11 cellular contexts compared by ENCODE assay signal in genomic region chr7:72960029-72960428, GRCh38. TPM values are rescaled to one million over a fixed set of nuclear protein-coding genes. Genes with fewer than 3 reads are reported as not detected.
DNase-seq lines count a peak whose midpoint lies in the region; ATAC-seq, FAIRE-seq and TF ChIP-seq lines count a peak whose summit lies in the region.
"Not testable (repeated sequence)": the region's sequence is repeated elsewhere in the genome, so short reads cannot be mapped to it uniquely, and the experiment has no call there.
"Had no signal": no experiment of that assay in that cellular context is flagged by ENCODE, and none has a peak within 500 bp of the region (broad histone marks: within the 10 kb centered on the region; RNA-seq: fewer than 3 reads in every experiment).

No MANE protein-coding gene starts in this region.

- not testable (repeated sequence) for H3K4me2 ChIP-seq in A549; IMR-90 (ENCODE audit: low read depth, low read length)

- not testable (repeated sequence) for TF ChIP-seq EP300 in A549 (IDR thresholded peaks at IDR 0.05)

- H3K4me3 Mint-ChIP-seq in activated T-cell treated with anti-CD3 and anti-CD28 coated beads, Interleukin-2, amount 50 U/mL, for 72 hours = not testable (repeated sequence)

- not testable (repeated sequence) for DNase-seq in A549 (ENCODE audit: low read depth in 1 of 2, low spot score in 1 of 2); IMR-90; activated T-cell treated with anti-CD3 and anti-CD28 coated beads, Interleukin-2, amount 50 U/mL, for 72 hours; foreskin keratinocyte; sciatic nerve (ENCODE audit: low spot score); stimulated activated naive CD8-positive, alpha-beta T cell treated with anti-CD3 and anti-CD28 coated beads, Interleukin-15, Interleukin-2, amounts not matched to agents 100 U/mL and 50 U/mL, for 24 hours

- H3K14ac ChIP-seq in IMR-90 (replicated peaks; ENCODE audit: low read depth, low read length) = not testable (repeated sequence)

- H4K91ac ChIP-seq in IMR-90 (ENCODE audit: insufficient read depth, low read depth, low read length) = not testable (repeated sequence)

- intact Hi-C loops in IMR-90 (cut with micrococcal nuclease); sciatic nerve (cut with DNase I): not testable (repeated sequence)

- H2BK20ac ChIP-seq in IMR-90 (ENCODE audit: low read depth, low read length) = not testable (repeated sequence)

- not testable (repeated sequence) for H3K4ac ChIP-seq in IMR-90 (ENCODE audit: low read depth, low read length)

- not testable (repeated sequence) for H2AK5ac ChIP-seq in IMR-90 (ENCODE audit: low read depth, low read length)

- H3K9me3 Mint-ChIP-seq in activated T-cell treated with anti-CD3 and anti-CD28 coated beads, Interleukin-2, amount 50 U/mL, for 72 hours = not testable (repeated sequence)

- CTCF ChIA-PET in A549 (lab: Yijun Ruan, JAX); IMR-90 (lab: Yijun Ruan, JAX): not testable (repeated sequence)

- POLR2A ChIA-PET in A549 (lab: Yijun Ruan, JAX); IMR-90 (lab: Charles Lee; ENCODE audit: unreplicated experiment): not testable (repeated sequence)

- not testable (repeated sequence) for H3K27ac ChIP-seq in A549; IMR-90 (ENCODE audit: insufficient read depth, low read length); foreskin keratinocyte

- H2AK9ac ChIP-seq in IMR-90 (replicated peaks; ENCODE audit: low read depth, low read length, poor library complexity) = not testable (repeated sequence)

- not testable (repeated sequence) for TF ChIP-seq CTCF in A549 (IDR thresholded peaks at IDR 0.05); IMR-90 (conservative IDR thresholded peaks at IDR 0.05; ENCODE audit: low read depth, low read length); foreskin keratinocyte (conservative IDR thresholded peaks at IDR 0.05)

- not testable (repeated sequence) for H3K18ac ChIP-seq in IMR-90 (ENCODE audit: low read depth, low read length)

- not testable (repeated sequence) for H3K36me3 ChIP-seq in IMR-90 (ENCODE audit: control insufficient read depth, insufficient read depth, low read length)

- H2BK120ac ChIP-seq in IMR-90 (ENCODE audit: low read depth, low read length) = not testable (repeated sequence)

- H4K20me1 ChIP-seq in IMR-90 (ENCODE audit: insufficient read depth, low read length) = not testable (repeated sequence)

- 84% methylated on average over 3 of the region's 18 CpGs for WGBS in A549 (ENCODE audit: missing lambda C conversion rate)
- WGBS in IMR-90 (ENCODE audit: extremely low coverage in 2 of 2, insufficient read length in 1 of 2), 2 experiments = no CpG with 5 or more reads among the region's 18 CpGs

- H4K8ac ChIP-seq in IMR-90 (ENCODE audit: low read depth in 2 of 2, low read length in 2 of 2) = not testable (repeated sequence)

- H4K5ac ChIP-seq in IMR-90 (ENCODE audit: low read depth, low read length) = not testable (repeated sequence)

- TF ChIP-seq RAD21 in A549 (conservative IDR thresholded peaks at IDR 0.05 in 1 of 2, IDR thresholded peaks at IDR 0.05 in 1 of 2); IMR-90 (IDR thresholded peaks at IDR 0.05; ENCODE audit: low read length): not testable (repeated sequence)

- BruUV-seq in IMR-90 (replicated peaks; lab: Mats Ljungman, UMichigan) = not testable (repeated sequence)

- H3K9me1 ChIP-seq in IMR-90 (ENCODE audit: insufficient read depth, low read length) = not testable (repeated sequence)

- H2BK15ac ChIP-seq in IMR-90 (ENCODE audit: low read depth, low read length) = not testable (repeated sequence)

- H3K27me3 Mint-ChIP-seq in activated T-cell treated with anti-CD3 and anti-CD28 coated beads, Interleukin-2, amount 50 U/mL, for 72 hours (ENCODE audit: low read depth) = not testable (repeated sequence)

- ATAC-seq in A549 (peak; percentile 51 to 85; a peak in 5 of 6 replicates), IMR-90 (ENCODE audit: low read depth) (peak; percentile 74), SK-N-SH treated with all-trans-retinoic acid at 6 μM for 48 hours (peak; percentile 82), foreskin keratinocyte (peak; percentile 18), sciatic nerve (peak; percentile 28)
- peak; percentile 19 to 25 for ATAC-seq in activated T-cell treated with anti-CD3 and anti-CD28 coated beads, Interleukin-2, amount 50 U/mL, for 72 hours (replicated peaks in 1 of 2)
- peak; percentile 19 for ATAC-seq in stimulated activated naive CD8-positive, alpha-beta T cell treated with anti-CD3 and anti-CD28 coated beads, Interleukin-15, Interleukin-2, amounts not matched to agents 100 U/mL and 50 U/mL, for 24 hours

- in situ Hi-C loops in IMR-90 (cut with MboI; ENCODE audit: low sequenced_read_pairs) = not testable (repeated sequence)

- H3K9me3 ChIP-seq in A549; IMR-90 (ENCODE audit: control insufficient read depth, insufficient read depth, low read length): not testable (repeated sequence)

- not testable (repeated sequence) for H3K9ac ChIP-seq in IMR-90 (ENCODE audit: low read depth, low read length)

- H3K27me3 ChIP-seq in IMR-90 (ENCODE audit: control insufficient read depth, insufficient read depth, low read length); foreskin keratinocyte: not testable (repeated sequence)

- FAIRE-seq in A549 (lab: Jason Lieb, UNC) = not testable (repeated sequence)

- not testable (repeated sequence) for H3K79me1 ChIP-seq in IMR-90 (ENCODE audit: low read depth in 1 of 2, low read length in 2 of 2)

- not testable (repeated sequence) for H3K23ac ChIP-seq in IMR-90 (ENCODE audit: low read depth, low read length)

- H3K56ac ChIP-seq in IMR-90 (ENCODE audit: extremely low read depth, insufficient read depth, low read length) = not testable (repeated sequence)

- not testable (repeated sequence) for H3K4me3 ChIP-seq in A549; IMR-90 (ENCODE audit: insufficient read depth, low read depth, low read length)

- not testable (repeated sequence) for H3K36me3 Mint-ChIP-seq in activated T-cell treated with anti-CD3 and anti-CD28 coated beads, Interleukin-2, amount 50 U/mL, for 72 hours (ENCODE audit: insufficient read depth in 2 of 2)

- H3K4me1 Mint-ChIP-seq in activated T-cell treated with anti-CD3 and anti-CD28 coated beads, Interleukin-2, amount 50 U/mL, for 72 hours (ENCODE audit: low read depth) = not testable (repeated sequence)

- H3K27ac Mint-ChIP-seq in activated T-cell treated with anti-CD3 and anti-CD28 coated beads, Interleukin-2, amount 50 U/mL, for 72 hours = not testable (repeated sequence)

- dilution Hi-C loops in IMR-90 (cut with HindIII; ENCODE audit: low sequenced_read_pairs, unreplicated experiment) = not testable (repeated sequence)

- not testable (repeated sequence) for H2AFZ ChIP-seq in IMR-90 (replicated peaks; ENCODE audit: low read length, poor library complexity)

- not testable (repeated sequence) for TF ChIP-seq POLR2A in A549 (IDR thresholded peaks at IDR 0.05; ENCODE audit: low read length); IMR-90 (IDR thresholded peaks at IDR 0.05; ENCODE audit: low read depth, low read length)

- H3K4me1 ChIP-seq in A549; IMR-90 (ENCODE audit: control insufficient read depth, insufficient read depth, low read length); foreskin keratinocyte: not testable (repeated sequence)

- not testable (repeated sequence) for H2BK5ac ChIP-seq in IMR-90 (ENCODE audit: low read depth, low read length, poor library complexity, severe bottlenecking)

RNA-seq across cellular contexts. Expression of gene TRIM74, which starts 9.2 kb away (rescaled TPM):
- polyA plus RNA-seq in A549 (2011; rRNA removed) (0.21 TPM in 1 of 2 replicates, not detected in the other), A549 (2017; fragmentation: RNase III; extraction: RNeasy Plus Mini Kit Qiagen cat#74134 plus additional on column Dnase treatment) (0.38 to 0.76 TPM (median 0.62 TPM) in 3 replicates), IMR-90 (2012; rRNA removed) (0.11 and 0.17 TPM in 2 replicates), foreskin keratinocyte (0.04 TPM in 1 of 2 replicates, not detected in the other)
- polyA plus RNA-seq in A549 (2012; cell fraction: cytosol; rRNA removed) = 0.09 TPM in 1 of 2 replicates, not detected in the other
- 1.4 and 2.1 TPM in 2 replicates for polyA plus RNA-seq in A549 (2012; cell fraction: nucleus; rRNA removed)
- polyA minus RNA-seq in A549 (2011; rRNA and poly(A)+ RNA removed) = not detected in 2 replicates
- total RNA-seq in IMR-90 (2012; rRNA removed) (not detected in 2 replicates), foreskin keratinocyte (0.07 TPM in 1 of 2 replicates, not detected in the other), sciatic nerve (2.0 TPM)
- polyA plus RNA-seq in IMR-90 (2012; cell fraction: cytosol; rRNA removed) = 0.03 and 0.04 TPM in 2 replicates
- polyA plus RNA-seq in IMR-90 (2012; cell fraction: nucleus; rRNA removed; ENCODE audit: low replicate concordance) = 0.52 and 0.57 TPM in 2 replicates
- 1 to 10 TPM; 1.8 TPM for total RNA-seq in activated T-cell treated with anti-CD3 and anti-CD28 coated beads, Interleukin-2, amount 50 U/mL, for 72 hours
- total RNA-seq: A673 had no signal
- polyA plus RNA-seq: AG04450, CD14-positive monocyte, H1 had no signal

RNA-seq across cellular contexts. Expression of gene POM121, which starts 35.1 kb away (rescaled TPM):
- 5.9 and 9.1 TPM in 2 replicates for polyA plus RNA-seq in A549 (2011; rRNA removed)
- polyA plus RNA-seq in A549 (2012; cell fraction: cytosol; rRNA removed) = 11.4 and 16.0 TPM in 2 replicates
- polyA plus RNA-seq in A549 (2012; cell fraction: nucleus; rRNA removed) = 30.5 and 37.4 TPM in 2 replicates
- 23.0 to 23.2 TPM (median 23.2 TPM) in 3 replicates for polyA plus RNA-seq in A549 (2017; fragmentation: RNase III; extraction: RNeasy Plus Mini Kit Qiagen cat#74134 plus additional on column Dnase treatment)
- 11.3 TPM in 2 replicates for polyA minus RNA-seq in A549 (2011; rRNA and poly(A)+ RNA removed)
- 1.8 and 2.2 TPM in 2 replicates for total RNA-seq in IMR-90 (2012; rRNA removed)
- polyA plus RNA-seq in IMR-90 (2012; rRNA removed) = 14.4 and 15.5 TPM in 2 replicates
- polyA plus RNA-seq in IMR-90 (2012; cell fraction: cytosol; rRNA removed) = 10.4 and 11.0 TPM in 2 replicates
- polyA plus RNA-seq in IMR-90 (2012; cell fraction: nucleus; rRNA removed; ENCODE audit: low replicate concordance) = 34.5 and 38.7 TPM in 2 replicates
- 10 to 100 TPM; 63.4 to 68.0 TPM for total RNA-seq in activated T-cell treated with anti-CD3 and anti-CD28 coated beads, Interleukin-2, amount 50 U/mL, for 72 hours
- 17.4 and 19.2 TPM in 2 replicates for total RNA-seq in foreskin keratinocyte
- 8.6 and 12.7 TPM in 2 replicates for polyA plus RNA-seq in foreskin keratinocyte
- total RNA-seq in sciatic nerve = 32.5 TPM

Comparison
In these comparisons a context has a peak if more than half of its experiments do, and no peak if none do; other contexts are left out.
1. ATAC-seq: peak in every context shown above with its lines; median percentile 82 in SK-N-SH treated with all-trans-retinoic acid at 6 μM for 48 hours; 74 in IMR-90; 68 in A549; 28 in sciatic nerve; 22 in activated T-cell treated with anti-CD3 and anti-CD28 coated beads, Interleukin-2, amount 50 U/mL, for 72 hours; 19 in stimulated activated naive CD8-positive, alpha-beta T cell treated with anti-CD3 and anti-CD28 coated beads, Interleukin-15, Interleukin-2, amounts not matched to agents 100 U/mL and 50 U/mL, for 24 hours; 18 in foreskin keratinocyte.